14 cellular contexts compared by ENCODE assay signal in the genomic region with DNA sequence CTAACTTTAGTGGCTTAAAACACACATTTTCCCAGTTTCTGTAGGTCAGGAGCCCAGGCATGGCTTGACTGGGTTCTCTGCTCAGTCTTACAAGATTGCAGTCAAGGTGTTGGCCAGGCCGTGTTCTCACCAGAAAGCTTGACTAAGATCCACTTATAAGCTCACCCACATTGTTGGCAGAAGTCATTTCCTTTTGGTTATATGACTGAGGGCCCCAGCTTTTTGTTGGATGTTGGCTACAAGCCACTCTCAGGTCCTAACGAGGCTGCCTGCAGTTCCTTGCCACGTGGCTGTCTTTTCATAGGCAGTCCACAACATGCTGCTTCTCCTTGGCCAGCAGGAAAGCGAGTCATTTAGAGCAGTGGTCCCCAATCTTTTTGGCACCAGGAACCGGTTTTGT.
DNase-seq lines count a peak whose midpoint lies in the region; ATAC-seq and TF ChIP-seq lines count a peak whose summit lies in the region.
"Had no signal": no experiment of that assay in that cellular context is flagged by ENCODE, and none has a peak within 500 bp of the region (broad histone marks: within the 10 kb centered on the region; RNA-seq: fewer than 3 reads in every experiment).

No MANE protein-coding gene starts in this region.

- intact Hi-C loops in uterus (cut with DNase I; ENCODE audit: low total_unique reads), result no loop called here

- H3K4me1 ChIP-seq in RWPE2 (ENCODE audit: insufficient read depth, poor library complexity, severe bottlenecking), result peaks cover 3% of the 10 kb centered on the region
- no peaks in the 10 kb centered on the region for H3K4me1 ChIP-seq in uterus
- H3K4me1 ChIP-seq: esophagus muscularis mucosa had no signal

- H3K27ac ChIP-seq in RWPE2 (ENCODE audit: poor library complexity, severe bottlenecking) (no peak overlapping the region), uterus (no peak overlapping the region)
- H3K27ac ChIP-seq: esophagus muscularis mucosa, KMS-11 had no signal

- peak; percentile 46; the same call in 2 of the 3 replicates for ATAC-seq in RWPE2 (ENCODE audit: low read depth)
- no peak for ATAC-seq in GM18870 (IDR thresholded peaks at IDR 0.05; ENCODE audit: unreplicated experiment)
- ATAC-seq in HG02571 (IDR thresholded peaks at IDR 0.05; ENCODE audit: unreplicated experiment), result no peak
- ATAC-seq: mucosa of descending colon had no signal

- H3K9me3 ChIP-seq in RWPE2 (ENCODE audit: severe bottlenecking) (no peaks in the 10 kb centered on the region), uterus (no peaks in the 10 kb centered on the region)
- H3K9me3 ChIP-seq: esophagus muscularis mucosa, mucosa of descending colon had no signal

- no peaks in the 10 kb centered on the region for H3K36me3 ChIP-seq in RWPE2 (ENCODE audit: low read depth)
- H3K36me3 ChIP-seq in uterus, result no peaks in the 10 kb centered on the region
- H3K36me3 ChIP-seq: esophagus muscularis mucosa had no signal

- no peak overlapping the region for H3K4me3 ChIP-seq in RWPE2 (ENCODE audit: severe bottlenecking)
- no peak overlapping the region for H3K4me3 ChIP-seq in fibroblast of the aortic adventitia (ENCODE audit: low read depth, low read length)
- no peak overlapping the region for H3K4me3 ChIP-seq in uterus
- H3K4me3 ChIP-seq: esophagus muscularis mucosa, mucosa of descending colon had no signal

- no peak for TF ChIP-seq POLR2A in uterus (IDR thresholded peaks at IDR 0.05)

- H3K27me3 ChIP-seq in RWPE2 (ENCODE audit: insufficient read depth, poor library complexity, severe bottlenecking), result no peaks in the 10 kb centered on the region
- no peaks in the 10 kb centered on the region for H3K27me3 ChIP-seq in uterus
- H3K27me3 ChIP-seq: esophagus muscularis mucosa had no signal

- TF ChIP-seq CTCF in RWPE2 (IDR thresholded peaks at IDR 0.05; ENCODE audit: poor library complexity, severe bottlenecking), result no peak
- no peak for TF ChIP-seq CTCF in fibroblast of the aortic adventitia (IDR thresholded peaks at IDR 0.05; ENCODE audit: insufficient read depth, low read length)
- no peak for TF ChIP-seq CTCF in uterus (IDR thresholded peaks at IDR 0.05)

- peak; percentile 94 for DNase-seq in DMS79 treated with DMSO at 0.1 percent for 48 hours (lab: John Stamatoyannopoulos, UW)
- peak; percentile 90 for DNase-seq in HT1080 (ENCODE audit: low read depth)
- no peak for DNase-seq in RWPE2 (ENCODE audit: low spot score)
- peak; percentile 66 for DNase-seq in fibroblast of the aortic adventitia (ENCODE audit: low read depth)
- no peak for DNase-seq in NCI-H82 treated with DMSO at 0.1 percent for 48 hours (lab: John Stamatoyannopoulos, UW; ENCODE audit: unreplicated experiment)
- DNase-seq in uterus, result no peak
- DNase-seq: mucosa of descending colon; NCI-H2107; SHP77 treated with DMSO at 0.1 percent for 48 hours; stimulated activated CD4-positive, alpha-beta T cell treated with anti-CD3 and anti-CD28 coated beads, Interleukin-4, amount 100 ng/mL, for 4 hours had no signal

Comparison
In these comparisons a context has a peak if more than half of its experiments do, and no peak if none do; other contexts are left out.
1. DNase-seq: peak in DMS79 treated with DMSO at 0.1 percent for 48 hours (single experiment), HT1080 (single experiment) and fibroblast of the aortic adventitia (single experiment); none in RWPE2 (single experiment), NCI-H82 treated with DMSO at 0.1 percent for 48 hours (single experiment) and uterus (0 of 2).